In the genomic region with DNA sequence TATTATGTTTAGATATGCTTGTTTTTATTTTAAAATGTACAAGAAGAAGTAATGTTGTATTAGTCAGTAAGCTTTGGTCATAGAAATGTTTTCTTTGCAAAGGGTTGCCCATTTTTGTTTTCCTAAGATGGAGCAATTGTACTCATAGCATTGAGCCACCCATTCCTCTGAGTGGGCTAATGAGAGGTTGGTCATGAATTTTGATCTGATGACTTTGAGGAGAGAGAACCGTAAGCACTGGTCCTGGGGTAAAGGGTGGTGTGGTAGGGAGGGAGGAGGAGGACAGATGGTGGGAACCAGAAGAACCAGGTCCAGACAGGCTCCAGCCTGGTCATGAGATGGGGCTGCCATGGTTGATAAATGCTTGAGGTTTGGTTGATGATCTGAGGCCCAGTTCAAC, we compare ENCODE assay signal across 9 cellular contexts. TPM values are rescaled to one million over a fixed set of nuclear protein-coding genes. Genes with fewer than 3 reads are reported as not detected.
DNase-seq lines count a peak whose midpoint lies in the region; ATAC-seq and TF ChIP-seq lines count a peak whose summit lies in the region.
"Had no signal": no experiment of that assay in that cellular context is flagged by ENCODE, and none has a peak within 500 bp of the region (broad histone marks: within the 10 kb centered on the region; RNA-seq: fewer than 3 reads in every experiment).

No MANE protein-coding gene starts in this region.

- H3K36me3 Mint-ChIP-seq in GM23338 (ENCODE audit: low read depth) (no peaks in the 10 kb centered on the region; the same call in 2 of the 3 replicates), nephron progenitor cell (ENCODE audit: low read depth) (no peaks in the 10 kb centered on the region)
- H3K36me3 Mint-ChIP-seq: CD4-positive, CD25-positive, alpha-beta regulatory T cell had no signal

- H3K9me3 Mint-ChIP-seq in GM23338 (no peaks in the 10 kb centered on the region), nephron progenitor cell (no peaks in the 10 kb centered on the region)
- H3K9me3 Mint-ChIP-seq: CD4-positive, CD25-positive, alpha-beta regulatory T cell had no signal

- H3K9me2 ChIP-seq in GM23338 (ENCODE audit: insufficient read depth): no peaks in the 10 kb centered on the region

- peak overlapping the region; percentile 15; the same call in 1 of the 2 replicates for H2AFZ ChIP-seq in GM23338

- H3K27ac ChIP-seq in GM23338 (ENCODE audit: low read depth) (no peak overlapping the region), RWPE2 (ENCODE audit: poor library complexity, severe bottlenecking) (peak overlapping the region; percentile 95), thoracic aorta (peak overlapping the region; percentile 80 to 88)

- no peaks in the 10 kb centered on the region for H3K79me2 ChIP-seq in GM23338 (replicated peaks; ENCODE audit: insufficient read depth)

- H3K27ac Mint-ChIP-seq in GM23338 (no peak overlapping the region), nephron progenitor cell (no peak overlapping the region)
- H3K27ac Mint-ChIP-seq: CD4-positive, CD25-positive, alpha-beta regulatory T cell had no signal

- H4K20me1 ChIP-seq in GM23338 (replicated peaks; ENCODE audit: insufficient read depth): no peaks in the 10 kb centered on the region

- ATAC-seq in GM23338: no peak
- ATAC-seq in RWPE2 (ENCODE audit: low read depth): no peak
- ATAC-seq in thoracic aorta (ENCODE audit: insufficient number of reproducible peaks, low FRiP score, low read depth): no peak
- ATAC-seq in GM21515 (IDR thresholded peaks at IDR 0.05; ENCODE audit: unreplicated experiment): no peak

- H3K27me3 Mint-ChIP-seq in GM23338 (ENCODE audit: insufficient read depth, low read depth, poor library complexity): peaks cover 7% of the 10 kb centered on the region
- peaks cover 29% of the 10 kb centered on the region for H3K27me3 Mint-ChIP-seq in nephron progenitor cell (ENCODE audit: low read depth, poor library complexity)

- no peaks in the 10 kb centered on the region; the same call in 2 of the 3 replicates for H3K4me1 Mint-ChIP-seq in GM23338
- peaks cover 36% of the 10 kb centered on the region for H3K4me1 Mint-ChIP-seq in nephron progenitor cell

- H3K4me3 Mint-ChIP-seq in GM23338: no peak overlapping the region
- no peak overlapping the region for H3K4me3 Mint-ChIP-seq in nephron progenitor cell
- H3K4me3 Mint-ChIP-seq: CD4-positive, CD25-positive, alpha-beta regulatory T cell had no signal

- no peaks in the 10 kb centered on the region for H3K9me3 ChIP-seq in RWPE2 (ENCODE audit: severe bottlenecking)
- no peaks in the 10 kb centered on the region for H3K9me3 ChIP-seq in thoracic aorta

- H3K4me3 ChIP-seq in GM23338: no peak overlapping the region
- H3K4me3 ChIP-seq in RWPE2 (ENCODE audit: severe bottlenecking): no peak overlapping the region
- peak overlapping the region; percentile 18 for H3K4me3 ChIP-seq in fibroblast of mammary gland (ENCODE audit: control insufficient read depth, low read depth, low read length)
- peak overlapping the region; percentile 56 for H3K4me3 ChIP-seq in thoracic aorta

- H3K4me1 ChIP-seq in GM23338 (ENCODE audit: insufficient read depth): no peaks in the 10 kb centered on the region
- peaks cover 40% of the 10 kb centered on the region for H3K4me1 ChIP-seq in RWPE2 (ENCODE audit: insufficient read depth, poor library complexity, severe bottlenecking)
- H3K4me1 ChIP-seq in thoracic aorta (ENCODE audit: control insufficient read depth in 1 of 2, low read depth in 2 of 2): peaks cover 27 to 40% of the 10 kb centered on the region in 2 donors

- TF ChIP-seq CTCF in GM23338 (conservative IDR thresholded peaks at IDR 0.05; ENCODE audit: low read depth in 2 of 2): no peak
- no peak for TF ChIP-seq CTCF in RWPE2 (IDR thresholded peaks at IDR 0.05; ENCODE audit: poor library complexity, severe bottlenecking)
- no peak for TF ChIP-seq CTCF in fibroblast of mammary gland (conservative IDR thresholded peaks at IDR 0.05; ENCODE audit: control insufficient read depth, insufficient read depth, low read depth, low read length)
- TF ChIP-seq CTCF in thoracic aorta (IDR thresholded peaks at IDR 0.05): no peak
- no peak for TF ChIP-seq CTCF in nephron progenitor cell (IDR thresholded peaks at IDR 0.05)

- H3K36me3 ChIP-seq in GM23338 (ENCODE audit: insufficient read depth) (no peaks in the 10 kb centered on the region), RWPE2 (ENCODE audit: low read depth) (no peaks in the 10 kb centered on the region), thoracic aorta (no peaks in the 10 kb centered on the region)

- H3K27me3 ChIP-seq in GM23338 (ENCODE audit: insufficient read depth): peaks cover 7% of the 10 kb centered on the region; the same call in 1 of the 2 replicates
- H3K27me3 ChIP-seq in RWPE2 (ENCODE audit: insufficient read depth, poor library complexity, severe bottlenecking): no peaks in the 10 kb centered on the region
- H3K27me3 ChIP-seq in thoracic aorta (replicated peaks; ENCODE audit: insufficient read depth): no peaks in the 10 kb centered on the region

- no peak overlapping the region for H3K4me2 ChIP-seq in GM23338

- no peaks in the 10 kb centered on the region for H3F3A ChIP-seq in GM23338 (replicated peaks; ENCODE audit: low read depth)

- no peak for DNase-seq in GM23338 (ENCODE audit: low spot score)
- no peak for DNase-seq in RWPE2 (ENCODE audit: low spot score)
- DNase-seq in fibroblast of mammary gland (ENCODE audit: low read depth): peak; percentile 51
- no peak for DNase-seq in thoracic aorta (ENCODE audit: low spot score)
- no peak for DNase-seq in nephron progenitor cell
- DNase-seq in NCI-H2107 treated with DMSO at 0.1 percent for 48 hours (lab: John Stamatoyannopoulos, UW; ENCODE audit: unreplicated experiment): no peak
- DNase-seq: activated gamma-delta T cell had no signal

TF ChIP-seq in GM23338, 12 proteins besides CTCF, POLR2A, EP300 and RAD21:
- TF ChIP-seq JUNB (IDR thresholded peaks at IDR 0.05; ENCODE audit: unreplicated experiment) (no peak), CREB1 (CRISPR knock-in tag; IDR thresholded peaks at IDR 0.05; ENCODE audit: low read depth) (no peak), NANOG (IDR thresholded peaks at IDR 0.05; ENCODE audit: borderline replicate concordance) (no peak)
TF ChIP-seq in GM23338: peak in this region for 0.

RNA-seq across cellular contexts. Expression of a gene that starts 15.9 kb away (rescaled TPM):
- 14.6 and 20.0 TPM in 2 replicates for total RNA-seq in GM23338 (2014; rRNA removed; shearing (Covaris generic))
- 12.2 and 14.4 TPM in 2 replicates for polyA plus RNA-seq in GM23338 (2016; fragmentation: Nextera tagmentation; extraction: Ambion mirVana)
- 10 to 100 TPM; 15.0 to 26.8 TPM for total RNA-seq in thoracic aorta

RNA-seq across cellular contexts. Expression of a gene that starts 55.7 kb away (rescaled TPM):
- 8.3 and 9.5 TPM in 2 replicates for total RNA-seq in GM23338 (2014; rRNA removed; shearing (Covaris generic))
- 13.4 and 17.2 TPM in 2 replicates for polyA plus RNA-seq in GM23338 (2016; fragmentation: Nextera tagmentation; extraction: Ambion mirVana)
- total RNA-seq in thoracic aorta: 10 to 100 TPM in 1 of 2 donors, 1 to 10 TPM in 1; 4.5 to 24.0 TPM

Comparison
In these comparisons a context has a peak if more than half of its experiments do, and no peak if none do; other contexts are left out.
1. H3K4me3 ChIP-seq: peak in fibroblast of mammary gland (single experiment) and thoracic aorta (single experiment); none in GM23338 (single experiment) and RWPE2 (single experiment).